9 cellular contexts compared by ENCODE assay signal in the genomic region with DNA sequence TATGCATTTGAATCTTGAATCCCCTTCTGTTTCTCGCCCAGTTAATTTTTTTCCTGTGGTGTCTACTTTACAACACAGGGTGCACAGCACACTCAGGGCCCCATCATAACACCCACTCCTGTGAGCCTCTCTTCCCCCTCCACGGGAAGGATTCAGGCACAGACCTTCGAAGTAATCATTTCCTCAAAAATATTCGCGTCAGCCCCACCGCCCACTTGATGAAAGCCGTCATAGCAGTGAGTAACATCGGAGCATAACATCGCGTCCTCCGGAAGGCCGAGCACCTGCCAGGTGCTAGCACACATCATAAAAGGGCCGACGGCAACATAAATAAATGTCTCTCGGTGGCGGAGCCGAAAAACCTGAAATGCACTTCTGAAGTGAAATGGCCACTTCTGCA.
DNase-seq lines count a peak whose midpoint lies in the region; ATAC-seq and TF ChIP-seq lines count a peak whose summit lies in the region.
"Had no signal": no experiment of that assay in that cellular context is flagged by ENCODE, and none has a peak within 500 bp of the region (broad histone marks: within the 10 kb centered on the region; RNA-seq: fewer than 3 reads in every experiment).

No MANE protein-coding gene starts in this region.

- no peaks in the 10 kb centered on the region for H3K36me3 Mint-ChIP-seq in natural killer cell treated with Interleukin-12 subunit alpha and Interleukin-12 subunit beta and Interleukin-15 and Interleukin-18, amount 100 ng/mL, for 72 hours
- H3K36me3 Mint-ChIP-seq in stimulated activated memory B cell treated with anti-CD40 and anti-IgM and Interleukin-4, amounts not matched to agents 10 μg/mL and 1 μg/mL and 100 μg/mL, for 72 hours, result no peaks in the 10 kb centered on the region

- DNase-seq in T-helper 1 cell (peak in 3 of 5 donors; percentile 22 to 43 (median 35)), activated T-cell treated with anti-CD3 and anti-CD28 coated beads for 4 hours (peak; percentile 78), T-helper 9 cell (no peak), DMS79 treated with DMSO at 0.1 percent for 48 hours (lab: John Stamatoyannopoulos, UW) (no peak), GM20000 (ENCODE audit: low spot score) (no peak)
- DNase-seq in natural killer cell treated with Interleukin-12 subunit alpha and Interleukin-12 subunit beta and Interleukin-15 and Interleukin-18, amount 100 ng/mL, for 72 hours (ENCODE audit: low spot score), result no peak
- DNase-seq: NCI-H2081 treated with DMSO at 0.1 percent for 48 hours, nephron progenitor cell had no signal

- TF ChIP-seq CTCF in GM20000 (IDR thresholded peaks at IDR 0.05; ENCODE audit: extremely low read depth, missing control alignments), result no peak

- H3K27ac Mint-ChIP-seq in natural killer cell treated with Interleukin-12 subunit alpha and Interleukin-12 subunit beta and Interleukin-15 and Interleukin-18, amount 100 ng/mL, for 72 hours, result peak overlapping the region in 1 of 2 donors; percentile 68
- no peak overlapping the region for H3K27ac Mint-ChIP-seq in stimulated activated memory B cell treated with anti-CD40 and anti-IgM and Interleukin-4, amounts not matched to agents 10 μg/mL and 1 μg/mL and 100 μg/mL, for 72 hours
- H3K27ac Mint-ChIP-seq: nephron progenitor cell had no signal

- H3K4me1 Mint-ChIP-seq in natural killer cell treated with Interleukin-12 subunit alpha and Interleukin-12 subunit beta and Interleukin-15 and Interleukin-18, amount 100 ng/mL, for 72 hours (ENCODE audit: low read depth in 2 of 2), result peaks cover 29 to 30% of the 10 kb centered on the region in 2 donors
- H3K4me1 Mint-ChIP-seq in stimulated activated memory B cell treated with anti-CD40 and anti-IgM and Interleukin-4, amounts not matched to agents 10 μg/mL and 1 μg/mL and 100 μg/mL, for 72 hours, result peaks cover 21% of the 10 kb centered on the region

- peak overlapping the region; percentile 69 for H3K4me3 Mint-ChIP-seq in natural killer cell treated with Interleukin-12 subunit alpha and Interleukin-12 subunit beta and Interleukin-15 and Interleukin-18, amount 100 ng/mL, for 72 hours
- peak overlapping the region; percentile 22 for H3K4me3 Mint-ChIP-seq in stimulated activated memory B cell treated with anti-CD40 and anti-IgM and Interleukin-4, amounts not matched to agents 10 μg/mL and 1 μg/mL and 100 μg/mL, for 72 hours
- H3K4me3 Mint-ChIP-seq: nephron progenitor cell had no signal

- ATAC-seq in natural killer cell treated with Interleukin-12 subunit alpha and Interleukin-12 subunit beta and Interleukin-15 and Interleukin-18, amount 100 ng/mL, for 72 hours, result no peak
- ATAC-seq in stimulated activated memory B cell treated with anti-CD40 and anti-IgM and Interleukin-4, amounts not matched to agents 10 μg/mL and 1 μg/mL and 100 μg/mL, for 72 hours, result peak; percentile 77

- no peaks in the 10 kb centered on the region for H3K27me3 Mint-ChIP-seq in natural killer cell treated with Interleukin-12 subunit alpha and Interleukin-12 subunit beta and Interleukin-15 and Interleukin-18, amount 100 ng/mL, for 72 hours
- H3K27me3 Mint-ChIP-seq in stimulated activated memory B cell treated with anti-CD40 and anti-IgM and Interleukin-4, amounts not matched to agents 10 μg/mL and 1 μg/mL and 100 μg/mL, for 72 hours, result peaks cover 2% of the 10 kb centered on the region

- no peaks in the 10 kb centered on the region for H3K9me3 Mint-ChIP-seq in natural killer cell treated with Interleukin-12 subunit alpha and Interleukin-12 subunit beta and Interleukin-15 and Interleukin-18, amount 100 ng/mL, for 72 hours
- no peaks in the 10 kb centered on the region for H3K9me3 Mint-ChIP-seq in stimulated activated memory B cell treated with anti-CD40 and anti-IgM and Interleukin-4, amounts not matched to agents 10 μg/mL and 1 μg/mL and 100 μg/mL, for 72 hours
- H3K9me3 Mint-ChIP-seq: nephron progenitor cell had no signal

Comparison
In these comparisons a context has a peak if more than half of its experiments do, and no peak if none do; other contexts are left out.
1. DNase-seq: peak in T-helper 1 cell (3 of 5) and activated T-cell treated with anti-CD3 and anti-CD28 coated beads for 4 hours (single experiment); none in natural killer cell treated with Interleukin-12 subunit alpha and Interleukin-12 subunit beta and Interleukin-15 and Interleukin-18, amount 100 ng/mL, for 72 hours (single experiment), T-helper 9 cell (single experiment), DMS79 treated with DMSO at 0.1 percent for 48 hours (single experiment) and GM20000 (single experiment).